In the genomic region with DNA sequence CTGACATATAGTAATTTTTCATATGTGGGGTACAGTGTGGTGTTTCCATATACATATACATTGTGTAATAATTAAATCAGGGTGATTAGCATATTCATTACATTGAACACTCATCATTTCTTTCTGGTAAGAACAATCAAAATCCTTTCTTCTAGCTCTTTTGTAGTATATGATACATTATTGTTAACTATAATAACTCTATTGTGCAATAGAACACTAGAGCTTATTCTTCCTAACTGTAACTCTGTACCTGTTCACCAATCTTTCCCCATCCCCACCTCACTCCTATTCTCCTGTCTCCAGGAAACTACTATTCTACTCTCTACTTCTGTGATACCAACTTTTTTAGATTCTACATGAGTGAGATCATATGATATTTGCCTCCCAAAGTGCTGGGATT, we compare ENCODE assay signal across 18 cellular contexts. TPM values are rescaled to one million over a fixed set of nuclear protein-coding genes. Genes with fewer than 3 reads are reported as not detected.
DNase-seq lines count a peak whose midpoint lies in the region; ATAC-seq, FAIRE-seq and TF ChIP-seq lines count a peak whose summit lies in the region.
"Had no signal": no experiment of that assay in that cellular context is flagged by ENCODE, and none has a peak within 500 bp of the region (broad histone marks: within the 10 kb centered on the region; RNA-seq: fewer than 3 reads in every experiment).

No MANE protein-coding gene starts in this region.

- in situ Hi-C loops in HepG2 (cut with HindIII; ENCODE audit: extremely low pct_ligation_motif_present, low pct_unique_long_range_greater_than_20kb), result no loop called here

- no peaks in the 10 kb centered on the region for H3K9me3 Mint-ChIP-seq in WTC11
- H3K9me3 Mint-ChIP-seq: CD4-positive, CD25-positive, alpha-beta regulatory T cell; GM23338 had no signal

- no peaks in the 10 kb centered on the region for H3K27me3 ChIP-seq in HepG2 (ENCODE audit: control insufficient read depth in 1 of 2, insufficient read depth in 2 of 2, low read length in 2 of 2)
- H3K27me3 ChIP-seq in right lobe of liver, result no peaks in the 10 kb centered on the region
- no peaks in the 10 kb centered on the region for H3K27me3 ChIP-seq in body of pancreas
- H3K27me3 ChIP-seq: BLaER1 treated with 17β-estradiol and CSF1 and Interleukin-3, amounts not matched to agents 10 nM and 100 nM had no signal

- no peak for TF ChIP-seq EP300 in HepG2 (IDR thresholded peaks at IDR 0.05; ENCODE audit: low read depth in 2 of 2, low read length in 2 of 2)
- TF ChIP-seq EP300 in HepG2 (CRISPR knock-in tag; IDR thresholded peaks at IDR 0.05; ENCODE audit: borderline replicate concordance), result no peak

- H3K4me3 ChIP-seq in HepG2 (replicated peaks in 1 of 3; ENCODE audit: insufficient read depth in 1 of 3, low read depth in 2 of 3, low read length in 3 of 3), result no peak overlapping the region
- H3K4me3 ChIP-seq in right lobe of liver, result no peak overlapping the region
- no peak overlapping the region for H3K4me3 ChIP-seq in body of pancreas
- H3K4me3 ChIP-seq: BLaER1 treated with 17β-estradiol and CSF1 and Interleukin-3, amounts not matched to agents 10 nM and 100 nM; GM23338 had no signal

- no peak for TF ChIP-seq CTCF in HepG2 (CRISPR knock-in tag; IDR thresholded peaks at IDR 0.05)
- no peak for TF ChIP-seq CTCF in right lobe of liver (IDR thresholded peaks at IDR 0.05)
- no peak for TF ChIP-seq CTCF in WTC11 (IDR thresholded peaks at IDR 0.05)
- no peak for TF ChIP-seq CTCF in body of pancreas (IDR thresholded peaks at IDR 0.05)

- ATAC-seq in HepG2 (no peak), right lobe of liver (no peak), WTC11 (no peak), body of pancreas (no peak), GM21619 (IDR thresholded peaks at IDR 0.05; ENCODE audit: unreplicated experiment) (no peak)
- ATAC-seq: GM23338 had no signal

- peaks cover 49% of the 10 kb centered on the region for H3K4me1 Mint-ChIP-seq in WTC11

- peaks cover 84% of the 10 kb centered on the region for H3K79me2 ChIP-seq in HepG2 (ENCODE audit: insufficient read depth, low read length)

- H3K27ac Mint-ChIP-seq in WTC11, result peak overlapping the region; percentile 42; the same call in 1 of the 2 replicates
- H3K27ac Mint-ChIP-seq: B cell; CD4-positive, CD25-positive, alpha-beta regulatory T cell; GM23338 had no signal

- intact Hi-C loops in HepG2 (cut with micrococcal nuclease; ENCODE audit: unreplicated experiment), result no loop called here
- intact Hi-C loops in right lobe of liver (cut with DNase I), result no loop called here
- intact Hi-C loops in body of pancreas (cut with DNase I), result no loop called here

- H3K4me2 ChIP-seq in HepG2 (ENCODE audit: low read depth, low read length), result no peak overlapping the region
- H3K4me2 ChIP-seq: BLaER1 treated with 17β-estradiol and CSF1 and Interleukin-3, amounts not matched to agents 10 nM and 100 nM; GM23338 had no signal

- no peaks in the 10 kb centered on the region for H3K36me3 Mint-ChIP-seq in WTC11

- H3K4me3 Mint-ChIP-seq in WTC11, result no peak overlapping the region
- H3K4me3 Mint-ChIP-seq: B cell, GM23338 had no signal

- BruUV-seq in HepG2 (replicated peaks; lab: Mats Ljungman, UMichigan), result no TSS peak

- no peaks in the 10 kb centered on the region for H3K9me3 ChIP-seq in HepG2 (ENCODE audit: low read length)
- no peaks in the 10 kb centered on the region for H3K9me3 ChIP-seq in right lobe of liver
- H3K9me3 ChIP-seq in body of pancreas, result no peaks in the 10 kb centered on the region
- H3K9me3 ChIP-seq: BLaER1 treated with 17β-estradiol and CSF1 and Interleukin-3, amounts not matched to agents 10 nM and 100 nM; Caco-2 had no signal

- FAIRE-seq in HepG2 (lab: Jason Lieb, UNC) (no peak), islet of Langerhans (lab: Jason Lieb, UNC) (peak; percentile 76)
- FAIRE-seq: GM12892, GM18507, H54, HTR-8/SVneo had no signal

- CTCF ChIA-PET in HepG2 (lab: Yijun Ruan, JAX; ENCODE audit: low intra/inter-chr PET ratio, low total read pairs), result no interaction called here
- CTCF ChIA-PET in WTC11 (lab: Charles Lee), result no interaction called here

- no peaks in the 10 kb centered on the region for H3K27me3 Mint-ChIP-seq in WTC11 (ENCODE audit: low read depth)
- H3K27me3 Mint-ChIP-seq: B cell; CD4-positive, CD25-positive, alpha-beta regulatory T cell had no signal

- H3K4me1 ChIP-seq in HepG2 (ENCODE audit: insufficient read depth, low read length), result peaks cover 34% of the 10 kb centered on the region
- H3K4me1 ChIP-seq in right lobe of liver, result no peaks in the 10 kb centered on the region
- peaks cover 24% of the 10 kb centered on the region for H3K4me1 ChIP-seq in body of pancreas

- H3K36me3 ChIP-seq in HepG2 (replicated peaks in 1 of 2; ENCODE audit: control insufficient read depth in 1 of 2, insufficient read depth in 2 of 2, low read length in 2 of 2) (no peaks in the 10 kb centered on the region), right lobe of liver (no peaks in the 10 kb centered on the region), body of pancreas (replicated peaks in 1 of 2; ENCODE audit: insufficient read depth in 1 of 2, low read depth in 2 of 2) (no peaks in the 10 kb centered on the region)

- H2AFZ ChIP-seq in HepG2 (ENCODE audit: low read length), result no peak overlapping the region
- H2AFZ ChIP-seq: GM23338 had no signal

- H3K9ac ChIP-seq in HepG2 (ENCODE audit: insufficient read depth, low read depth, low read length), result no peak overlapping the region
- H3K9ac ChIP-seq: BLaER1 treated with 17β-estradiol and CSF1 and Interleukin-3, amounts not matched to agents 10 nM and 100 nM had no signal

- POLR2A ChIA-PET in HepG2 (lab: Yijun Ruan, JAX) (interaction anchor here (0.9 to 1.3 kb wide), 2 partner anchors 9 to 10 kb away, joined by 3 to 6 read pairs; partner anchors contain the start of genes ANKMY2 and BZW2), WTC11 (lab: Charles Lee) (interaction anchor here (0.9 kb wide), 1 partner anchor 9 kb away, joined by 3 read pairs; no protein-coding TSS in a partner anchor)

- peaks cover 7% of the 10 kb centered on the region for H4K20me1 ChIP-seq in HepG2 (ENCODE audit: insufficient read depth, low read length)

- TF ChIP-seq RAD21 in HepG2 (CRISPR knock-in tag; IDR thresholded peaks at IDR 0.05), result no peak

- DNase-seq in HepG2 (ENCODE audit: low spot score) (no peak), right lobe of liver (no peak), WTC11 (ENCODE audit: low spot score) (no peak), body of pancreas (no peak), HT-29 (ENCODE audit: low spot score) (no peak)
- DNase-seq: Caco-2; CD4-positive, CD25-positive, alpha-beta regulatory T cell; HCEC 1CT had no signal

- TF ChIP-seq POLR2A in HepG2 (IDR thresholded peaks at IDR 0.05; ENCODE audit: insufficient read depth in 1 of 2, low read depth in 2 of 2, low read length in 2 of 2) (no peak), right lobe of liver (IDR thresholded peaks at IDR 0.05) (no peak), body of pancreas (IDR thresholded peaks at IDR 0.05) (no peak)

- H3K27ac ChIP-seq in HepG2 (ENCODE audit: extremely low read length, insufficient read depth, low read length), result no peak overlapping the region
- no peak overlapping the region for H3K27ac ChIP-seq in right lobe of liver
- H3K27ac ChIP-seq in body of pancreas, result no peak overlapping the region
- H3K27ac ChIP-seq: BLaER1 treated with 17β-estradiol and CSF1 and Interleukin-3, amounts not matched to agents 10 nM and 100 nM; HL-60 had no signal

RNA-seq across cellular contexts. Expression of gene BZW2, which starts 9.4 kb away (rescaled TPM):
- total RNA-seq in HepG2 (2016; rRNA removed; fragmentation: Illumina TruSeq; extraction: Trizol), result 95.2 and 111 TPM in 2 replicates
- 24.6 and 26.3 TPM in 2 replicates for total RNA-seq in HepG2 (2016; cell fraction: cytosol; rRNA removed; fragmentation: Illumina TruSeq; extraction: Trizol; ENCODE audit: low read depth)
- total RNA-seq in HepG2 (2016; cell fraction: insoluble cytoplasmic fraction; rRNA removed; fragmentation: Illumina TruSeq; extraction: Trizol), result 91.8 and 119 TPM in 2 replicates
- total RNA-seq in HepG2 (2016; cell fraction: membrane; rRNA removed; fragmentation: Illumina TruSeq; extraction: Trizol), result 43.6 and 54.1 TPM in 2 replicates
- total RNA-seq in HepG2 (2016; cell fraction: nucleus; rRNA removed; fragmentation: Illumina TruSeq; extraction: Trizol), result 59.6 and 61.1 TPM in 2 replicates
- 18.9 and 21.8 TPM in 2 replicates for polyA plus RNA-seq in HepG2 (2011; rRNA removed)
- polyA plus RNA-seq in HepG2 (2011; cell fraction: cytosol; rRNA removed), result 15.7 and 20.2 TPM in 2 replicates
- 10.2 and 13.5 TPM in 2 replicates for polyA plus RNA-seq in HepG2 (2011; cell fraction: nucleus; rRNA removed)
- polyA plus RNA-seq in HepG2 (2012), result 41.3 and 44.8 TPM in 2 replicates
- 18.9 and 19.3 TPM in 2 replicates for polyA plus RNA-seq in HepG2 (2016; cell fraction: cytosol; fragmentation: Illumina TruSeq; extraction: Trizol; ENCODE audit: low read depth)
- polyA plus RNA-seq in HepG2 (2016; cell fraction: insoluble cytoplasmic fraction; fragmentation: Illumina TruSeq; extraction: Trizol; ENCODE audit: low read depth), result 110 and 116 TPM in 2 replicates
- 35.7 and 40.4 TPM in 2 replicates for polyA plus RNA-seq in HepG2 (2016; cell fraction: membrane; fragmentation: Illumina TruSeq; extraction: Trizol; ENCODE audit: low read depth)
- 70.6 and 75.4 TPM in 2 replicates for polyA plus RNA-seq in HepG2 (2016; cell fraction: nucleus; fragmentation: Illumina TruSeq; extraction: Trizol; ENCODE audit: insufficient read depth, low read depth)
- polyA minus RNA-seq in HepG2 (2011; rRNA and poly(A)+ RNA removed; ENCODE audit: low replicate concordance), result 13.7 and 46.5 TPM in 2 replicates
- 18.9 and 20.9 TPM in 2 replicates for polyA minus RNA-seq in HepG2 (2011; cell fraction: cytosol; rRNA and poly(A)+ RNA removed)
- 16.3 and 16.4 TPM in 2 replicates for polyA minus RNA-seq in HepG2 (2011; cell fraction: nucleus; rRNA and poly(A)+ RNA removed)
- 10 to 100 TPM in 5 of 6 experiments, 1 to 10 TPM in 1; 9.6 to 25.3 (median 12.1) TPM for total RNA-seq in right lobe of liver
- total RNA-seq in WTC11 (2021), result 100.0 to 105 TPM (median 104 TPM) in 3 replicates
- 10 to 100 TPM; 27.0 to 41.5 TPM for total RNA-seq in body of pancreas
- 110 and 115 TPM in 2 replicates for total RNA-seq in HT-29 (2014; rRNA removed; shearing (Covaris generic))

RNA-seq across cellular contexts. Expression of gene ANKMY2, which starts 9.8 kb away (rescaled TPM):
- total RNA-seq in HepG2 (2016; rRNA removed; fragmentation: Illumina TruSeq; extraction: Trizol) (21.6 and 32.0 TPM in 2 replicates), right lobe of liver (1 to 10 TPM; 4.2 to 7.1 (median 4.7) TPM), WTC11 (2021) (12.0 to 13.6 TPM (median 13.0 TPM) in 3 replicates), body of pancreas (10 to 100 TPM in 1 of 2 donors, 1 to 10 TPM in 1; 8.6 to 12.5 TPM)
- 3.9 and 4.5 TPM in 2 replicates for total RNA-seq in HepG2 (2016; cell fraction: cytosol; rRNA removed; fragmentation: Illumina TruSeq; extraction: Trizol; ENCODE audit: low read depth)
- 24.4 and 33.4 TPM in 2 replicates for total RNA-seq in HepG2 (2016; cell fraction: insoluble cytoplasmic fraction; rRNA removed; fragmentation: Illumina TruSeq; extraction: Trizol)
- 7.4 and 9.7 TPM in 2 replicates for total RNA-seq in HepG2 (2016; cell fraction: membrane; rRNA removed; fragmentation: Illumina TruSeq; extraction: Trizol)
- 21.8 and 22.0 TPM in 2 replicates for total RNA-seq in HepG2 (2016; cell fraction: nucleus; rRNA removed; fragmentation: Illumina TruSeq; extraction: Trizol)
- polyA plus RNA-seq in HepG2 (2011; rRNA removed), result 11.1 and 12.2 TPM in 2 replicates
- polyA plus RNA-seq in HepG2 (2011; cell fraction: cytosol; rRNA removed), result 6.9 and 9.6 TPM in 2 replicates
- 15.2 and 29.4 TPM in 2 replicates for polyA plus RNA-seq in HepG2 (2011; cell fraction: nucleus; rRNA removed)
- 8.1 and 11.2 TPM in 2 replicates for polyA plus RNA-seq in HepG2 (2012)
- 2.0 and 2.3 TPM in 2 replicates for polyA plus RNA-seq in HepG2 (2016; cell fraction: cytosol; fragmentation: Illumina TruSeq; extraction: Trizol; ENCODE audit: low read depth)
- 24.1 and 25.7 TPM in 2 replicates for polyA plus RNA-seq in HepG2 (2016; cell fraction: insoluble cytoplasmic fraction; fragmentation: Illumina TruSeq; extraction: Trizol; ENCODE audit: low read depth)
- 3.7 and 4.4 TPM in 2 replicates for polyA plus RNA-seq in HepG2 (2016; cell fraction: membrane; fragmentation: Illumina TruSeq; extraction: Trizol; ENCODE audit: low read depth)
- polyA plus RNA-seq in HepG2 (2016; cell fraction: nucleus; fragmentation: Illumina TruSeq; extraction: Trizol; ENCODE audit: insufficient read depth, low read depth), result 21.6 and 21.7 TPM in 2 replicates
- 5.6 and 11.4 TPM in 2 replicates for polyA minus RNA-seq in HepG2 (2011; rRNA and poly(A)+ RNA removed; ENCODE audit: low replicate concordance)
- polyA minus RNA-seq in HepG2 (2011; cell fraction: cytosol; rRNA and poly(A)+ RNA removed), result 5.4 and 6.8 TPM in 2 replicates
- 25.9 and 29.4 TPM in 2 replicates for polyA minus RNA-seq in HepG2 (2011; cell fraction: nucleus; rRNA and poly(A)+ RNA removed)
- 8.8 and 10.2 TPM in 2 replicates for total RNA-seq in HT-29 (2014; rRNA removed; shearing (Covaris generic))
